21 cellular contexts compared by ENCODE assay signal in genomic region chr5:15774632-15775031, GRCh38.
"Had no signal": no experiment of that assay in that cellular context is flagged by ENCODE, and none has a peak within 500 bp of the region (broad histone marks: within the 10 kb centered on the region; RNA-seq: fewer than 3 reads in every experiment).

No MANE protein-coding gene starts in this region.

- H3K36me3 Mint-ChIP-seq: T-cell, type B pancreatic cell had no signal

- H3K4me1 Mint-ChIP-seq: stimulated activated naive CD8-positive, alpha-beta T cell treated with anti-CD3 and anti-CD28 coated beads, Interleukin-15, amount 100 ng/mL, for 72 hours; T-cell had no signal

- FAIRE-seq: kidney had no signal

- H3K4me3 Mint-ChIP-seq: stimulated activated naive CD8-positive, alpha-beta T cell treated with anti-CD3 and anti-CD28 coated beads, Interleukin-15, amount 100 ng/mL, for 72 hours; T-cell; type B pancreatic cell had no signal

- H3K27me3 ChIP-seq: ascending aorta, breast epithelium, gastrocnemius medialis, heart left ventricle, sigmoid colon, spleen had no signal

- H3K4me1 ChIP-seq: ascending aorta, breast epithelium, gastrocnemius medialis, heart left ventricle, left ventricle myocardium inferior, psoas muscle, sigmoid colon, spleen had no signal

- H3K9me3 Mint-ChIP-seq: type B pancreatic cell had no signal

- H3K4me3 ChIP-seq: ascending aorta, breast epithelium, gastrocnemius medialis, heart left ventricle, left ventricle myocardium inferior, psoas muscle, sigmoid colon, spleen had no signal

- H3K27me3 Mint-ChIP-seq: stimulated activated naive CD8-positive, alpha-beta T cell treated with anti-CD3 and anti-CD28 coated beads, Interleukin-15, amount 100 ng/mL, for 72 hours; T-cell; type B pancreatic cell had no signal

- H3K27ac ChIP-seq: ascending aorta, breast epithelium, epithelial cell of prostate, gastrocnemius medialis, heart left ventricle, left ventricle myocardium inferior, psoas muscle, sigmoid colon, spleen had no signal

- ATAC-seq: activated CD4-positive, CD25-positive, alpha-beta regulatory T cell treated with anti-CD3 and anti-CD28 coated beads, Interleukin-2, amount 50 U/mL, for 24 hours; gastrocnemius medialis; heart left ventricle; psoas muscle; stimulated activated naive CD8-positive, alpha-beta T cell treated with anti-CD3 and anti-CD28 coated beads, Interleukin-15, amount 100 ng/mL, for 72 hours; T-cell had no signal

- H3K27ac Mint-ChIP-seq: stimulated activated naive CD8-positive, alpha-beta T cell treated with anti-CD3 and anti-CD28 coated beads, Interleukin-15, amount 100 ng/mL, for 72 hours; T-cell; type B pancreatic cell had no signal

- DNase-seq: activated CD4-positive, alpha-beta T cell treated with anti-CD3 and anti-CD28 coated beads, Interleukin-2, amount 50 U/mL, for 1 hour; activated CD8-positive, alpha-beta memory T cell treated with anti-CD3 and anti-CD28 coated beads for 24 hours; activated naive CD4-positive, alpha-beta T cell treated with Interleukin-2 at 50 U/mL for 16 hours; cerebellar nuclear complex; effector CD8-positive, alpha-beta T cell; gastrocnemius medialis; heart left ventricle; kidney; left ventricle myocardium inferior; mesenchymal stem cell; psoas muscle; sigmoid colon; spleen; stimulated activated naive CD8-positive, alpha-beta T cell treated with anti-CD3 and anti-CD28 coated beads, Interleukin-15, amount 100 ng/mL, for 72 hours; T-cell; T-helper 9 cell had no signal

- H3K36me3 ChIP-seq: ascending aorta, breast epithelium, gastrocnemius medialis, heart left ventricle, left ventricle myocardium inferior, sigmoid colon, spleen had no signal

- H3K9me3 ChIP-seq: ascending aorta, breast epithelium, gastrocnemius medialis, heart left ventricle, left ventricle myocardium inferior, psoas muscle, sigmoid colon had no signal
